In genomic region chr20:48891235-48892048, GRCh38 we compare ENCODE assay signal across 15 cellular contexts. TPM values are rescaled to one million over a fixed set of nuclear protein-coding genes. Genes with fewer than 3 reads are reported as not detected.
DNase-seq lines count a peak whose midpoint lies in the region; ATAC-seq and TF ChIP-seq lines count a peak whose summit lies in the region.
"Had no signal": no experiment of that assay in that cellular context is flagged by ENCODE, and none has a peak within 500 bp of the region (broad histone marks: within the 10 kb centered on the region; RNA-seq: fewer than 3 reads in every experiment).

No MANE protein-coding gene starts in this region.

- H3K27me3 Mint-ChIP-seq in activated B cell treated with CpG ODN at 0.5 μM for 24 hours (no peaks in the 10 kb centered on the region), nephron progenitor cell (ENCODE audit: low read depth, poor library complexity) (peaks cover 33% of the 10 kb centered on the region), MCF 10A (ENCODE audit: insufficient read depth, unreplicated experiment) (peaks cover 47% of the 10 kb centered on the region)

- peaks cover 49% of the 10 kb centered on the region for H3K4me1 ChIP-seq in A673 (ENCODE audit: insufficient read depth, low read length, poor library complexity, severe bottlenecking)
- H3K4me1 ChIP-seq in HEK293 (ENCODE audit: control insufficient read depth, insufficient read depth, low read length) = no peaks in the 10 kb centered on the region
- H3K4me1 ChIP-seq: Peyer's patch had no signal

- H3K9me3 Mint-ChIP-seq in activated B cell treated with CpG ODN at 0.5 μM for 24 hours (no peaks in the 10 kb centered on the region), nephron progenitor cell (no peaks in the 10 kb centered on the region), MCF 10A (ENCODE audit: unreplicated experiment) (peaks cover 8% of the 10 kb centered on the region)

- no peaks in the 10 kb centered on the region for H3K36me3 Mint-ChIP-seq in activated B cell treated with CpG ODN at 0.5 μM for 24 hours (ENCODE audit: low read depth)
- H3K36me3 Mint-ChIP-seq in nephron progenitor cell (ENCODE audit: low read depth) = no peaks in the 10 kb centered on the region
- no peaks in the 10 kb centered on the region for H3K36me3 Mint-ChIP-seq in MCF 10A (ENCODE audit: insufficient read depth, unreplicated experiment)

- H3K27ac Mint-ChIP-seq in activated B cell treated with CpG ODN at 0.5 μM for 24 hours = peak overlapping the region; percentile 39
- peak overlapping the region; percentile 58 for H3K27ac Mint-ChIP-seq in nephron progenitor cell
- no peak overlapping the region for H3K27ac Mint-ChIP-seq in MCF 10A (ENCODE audit: low read depth, unreplicated experiment)

- CTCF ChIA-PET in A673 (lab: Charles Lee) = interaction anchor here (0.6 kb wide), 1 partner anchor 13 kb away, joined by 22 read pairs; no protein-coding TSS in a partner anchor
- CTCF ChIA-PET in HEK293 (lab: Yijun Ruan, JAX) = interaction anchor here (0.8 to 2.4 kb wide), 4 partner anchors 14 to 234 kb away, joined by 3 to 12 read pairs (median 7); no protein-coding TSS in a partner anchor
- CTCF ChIA-PET in activated B cell treated with CpG ODN at 0.5 μM for 24 hours (lab: Charles Lee) = interaction anchor here (0.6 to 1.4 kb wide), 2 partner anchors 26 to 1214 kb away, joined by 3 to 4 read pairs; no protein-coding TSS in a partner anchor
- CTCF ChIA-PET in MCF 10A (lab: Yijun Ruan, JAX) = interaction anchor here (1.6 to 2.3 kb wide), 2 partner anchors 13 to 234 kb away, joined by 6 to 13 read pairs; no protein-coding TSS in a partner anchor

- H3K4me3 ChIP-seq in A673 (ENCODE audit: low read depth, low read length, poor library complexity, severe bottlenecking) (no peak overlapping the region), HEK293 (ENCODE audit: low read depth, low read length) (no peak overlapping the region)
- H3K4me3 ChIP-seq: BLaER1 treated with 17β-estradiol and CSF1 and Interleukin-3, amounts not matched to agents 10 nM and 100 nM; Peyer's patch had no signal

- H3K9me3 ChIP-seq in A673 (ENCODE audit: low read depth, low read length, poor library complexity, severe bottlenecking) (peaks cover 11% of the 10 kb centered on the region), HEK293 (ENCODE audit: control insufficient read depth, insufficient read depth, low read depth, low read length) (no peaks in the 10 kb centered on the region)
- H3K9me3 ChIP-seq: Peyer's patch had no signal

- POLR2A ChIA-PET in A673 (lab: Charles Lee; ENCODE audit: low non-redundant PET) = interaction anchor here (0.6 to 0.7 kb wide), 3 partner anchors 9 to 143 kb away, joined by 3 to 5 read pairs (median 4); no protein-coding TSS in a partner anchor
- POLR2A ChIA-PET in HEK293 (lab: Yijun Ruan, JAX) = no interaction called here
- POLR2A ChIA-PET in activated B cell treated with CpG ODN at 0.5 μM for 24 hours (lab: Charles Lee) = interaction anchor here (0.6 kb wide), 1 partner anchor 34 kb away, joined by 3 read pairs; no protein-coding TSS in a partner anchor
- POLR2A ChIA-PET in MCF 10A (lab: Yijun Ruan, JAX) = no interaction called here

- no peak for TF ChIP-seq CTCF in A673 (conservative IDR thresholded peaks at IDR 0.05; ENCODE audit: low read depth, low read length)
- no peak for TF ChIP-seq CTCF in HEK293 (tag by site-specific recombination; IDR thresholded peaks at IDR 0.05)
- no peak for TF ChIP-seq CTCF in activated B cell treated with CpG ODN at 0.5 μM for 24 hours (IDR thresholded peaks at IDR 0.05)
- TF ChIP-seq CTCF in nephron progenitor cell (IDR thresholded peaks at IDR 0.05) = no peak
- no peak for TF ChIP-seq CTCF in MCF 10A (IDR thresholded peaks at IDR 0.05; ENCODE audit: unreplicated experiment)

- H3K4me3 Mint-ChIP-seq in activated B cell treated with CpG ODN at 0.5 μM for 24 hours (no peak overlapping the region), nephron progenitor cell (no peak overlapping the region), MCF 10A (ENCODE audit: unreplicated experiment) (no peak overlapping the region)

- no peaks in the 10 kb centered on the region for H3K27me3 ChIP-seq in A673 (replicated peaks; ENCODE audit: insufficient read depth, low read depth, low read length, poor library complexity)
- H3K27me3 ChIP-seq: BLaER1 treated with 17β-estradiol and CSF1 and Interleukin-3, amounts not matched to agents 10 nM and 100 nM; Peyer's patch had no signal

- BruUV-seq in A673 (replicated peaks; lab: Mats Ljungman, UMichigan) = TSS peak; percentile 63
- no TSS peak for BruUV-seq in MCF 10A (replicated peaks; lab: Mats Ljungman, UMichigan)

- H3K27ac ChIP-seq in A673 (ENCODE audit: low read depth, low read length, poor library complexity, severe bottlenecking) = peak overlapping the region; percentile 97
- H3K27ac ChIP-seq in HEK293 (ENCODE audit: extremely low read depth, low read depth, low read length) = no peak overlapping the region
- H3K27ac ChIP-seq: Peyer's patch had no signal

- no peak for DNase-seq in A673 (ENCODE audit: low spot score)
- no peak for DNase-seq in activated B cell treated with CpG ODN at 0.5 μM for 24 hours
- DNase-seq in nephron progenitor cell = no peak
- DNase-seq in MCF 10A (ENCODE audit: unreplicated experiment) = no peak
- DNase-seq in HuH-7 (ENCODE audit: low spot score) = no peak
- DNase-seq in NCI-H1092 treated with DMSO at 0.1 percent for 48 hours (lab: John Stamatoyannopoulos, UW) = no peak
- DNase-seq: H7, NCI-H1092, NCI-H1930, NCI-H2171, NCI-H510A, Peyer's patch, SHP77 had no signal

- intact Hi-C loops in A673 (cut with micrococcal nuclease; ENCODE audit: unreplicated experiment) (loop anchor here (2.0 kb wide), 1 partner anchor 63 kb away; no protein-coding TSS in a partner anchor), activated B cell treated with CpG ODN at 0.5 μM for 24 hours (cut with micrococcal nuclease) (no loop called here), MCF 10A (cut with micrococcal nuclease) (no loop called here)

- no peaks in the 10 kb centered on the region for H3K36me3 ChIP-seq in A673 (ENCODE audit: insufficient read depth, low read length, poor library complexity, severe bottlenecking)
- no peaks in the 10 kb centered on the region for H3K36me3 ChIP-seq in HEK293 (ENCODE audit: control insufficient read depth in 2 of 2, insufficient read depth in 1 of 2, low read length in 2 of 2)
- H3K36me3 ChIP-seq: BLaER1 treated with 17β-estradiol and CSF1 and Interleukin-3, amounts not matched to agents 10 nM and 100 nM; Peyer's patch had no signal

- peaks cover 20% of the 10 kb centered on the region for H3K4me1 Mint-ChIP-seq in activated B cell treated with CpG ODN at 0.5 μM for 24 hours
- H3K4me1 Mint-ChIP-seq in nephron progenitor cell = no peaks in the 10 kb centered on the region
- H3K4me1 Mint-ChIP-seq in MCF 10A (ENCODE audit: insufficient read depth, unreplicated experiment) = no peaks in the 10 kb centered on the region

- ATAC-seq in activated B cell treated with CpG ODN at 0.5 μM for 24 hours (ENCODE audit: low read depth) = peak; percentile 34

TF ChIP-seq in HEK293, 187 proteins besides CTCF, POLR2A, EP300 and RAD21:
- TF ChIP-seq ZBTB17 (tag by site-specific recombination; IDR thresholded peaks at IDR 0.05) (no peak), ZNF366 (tag by site-specific recombination; conservative IDR thresholded peaks at IDR 0.05) (peak; percentile 58), OVOL3 (tag by site-specific recombination; IDR thresholded peaks at IDR 0.05) (no peak), ZNF530 (tag by site-specific recombination; IDR thresholded peaks at IDR 0.05; ENCODE audit: low read depth) (no peak), BCL6B (tag by site-specific recombination; IDR thresholded peaks at IDR 0.05) (no peak), ZNF548 (tag by site-specific recombination; IDR thresholded peaks at IDR 0.05) (no peak)
- TF ChIP-seq, protein P1, sequence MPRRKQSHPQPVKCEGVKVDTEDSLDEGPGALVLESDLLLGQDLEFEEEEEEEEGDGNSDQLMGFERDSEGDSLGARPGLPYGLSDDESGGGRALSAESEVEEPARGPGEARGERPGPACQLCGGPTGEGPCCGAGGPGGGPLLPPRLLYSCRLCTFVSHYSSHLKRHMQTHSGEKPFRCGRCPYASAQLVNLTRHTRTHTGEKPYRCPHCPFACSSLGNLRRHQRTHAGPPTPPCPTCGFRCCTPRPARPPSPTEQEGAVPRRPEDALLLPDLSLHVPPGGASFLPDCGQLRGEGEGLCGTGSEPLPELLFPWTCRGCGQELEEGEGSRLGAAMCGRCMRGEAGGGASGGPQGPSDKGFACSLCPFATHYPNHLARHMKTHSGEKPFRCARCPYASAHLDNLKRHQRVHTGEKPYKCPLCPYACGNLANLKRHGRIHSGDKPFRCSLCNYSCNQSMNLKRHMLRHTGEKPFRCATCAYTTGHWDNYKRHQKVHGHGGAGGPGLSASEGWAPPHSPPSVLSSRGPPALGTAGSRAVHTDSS (tag by site-specific recombination; IDR thresholded peaks at IDR 0.05) = peak; percentile 95

RNA-seq across cellular contexts. Expression of gene ARFGEF2, which starts 30.1 kb away (rescaled TPM):
- total RNA-seq in A673 (2021) (23.5 and 26.1 TPM in 2 replicates), activated B cell treated with CpG ODN at 0.5 μM for 24 hours (30.8 and 39.0 TPM in 2 replicates), MCF 10A (2022) (30.3 and 33.5 TPM in 2 replicates)

Comparison
In these comparisons a context has a peak if more than half of its experiments do, and no peak if none do; other contexts are left out.
1. POLR2A ChIA-PET loops: an anchor here in A673 (0.6 to 0.7 kb wide) and activated B cell treated with CpG ODN at 0.5 μM for 24 hours (0.6 kb wide); none called in HEK293 and MCF 10A.